Comparison of ENCODE assay signal across 21 cellular contexts in genomic region chr10:21002097-21002878, GRCh38.
A peak's percentile ranks its signal among the peaks of the same experiment; 100 is the strongest.
DNase-seq lines count a peak whose midpoint lies in the region; ATAC-seq, FAIRE-seq and TF ChIP-seq lines count a peak whose summit lies in the region.
"Had no signal": no experiment of that assay in that cellular context is flagged by ENCODE, and none has a peak within 500 bp of the region (broad histone marks: within the 10 kb centered on the region; RNA-seq: fewer than 3 reads in every experiment).

No MANE protein-coding gene starts in this region.

- BruUV-seq in K562 (replicated peaks; lab: Mats Ljungman, UMichigan), result no TSS peak

- H4K20me1 ChIP-seq in K562 (replicated peaks; ENCODE audit: control insufficient read depth, insufficient read depth, low read length), result no peaks in the 10 kb centered on the region

- H2AFZ ChIP-seq in K562 (ENCODE audit: low read depth, low read length), result no peak overlapping the region

- no peaks in the 10 kb centered on the region for H3K9me1 ChIP-seq in K562 (ENCODE audit: control insufficient read depth, insufficient read depth, low read length)

- 0 out of 5 replicates have a peak, but pooled peaks cover 0 to 5% of the 10 kb centered on the region in 2 experiments for H3K4me1 ChIP-seq in K562 (replicated peaks in 1 of 2; ENCODE audit: control insufficient read depth in 2 of 2, insufficient read depth in 2 of 2, low read length in 2 of 2)
- H3K4me1 ChIP-seq: right atrium auricular region, suprapubic skin had no signal

- TF ChIP-seq EP300 in K562 (IDR thresholded peaks at IDR 0.05; ENCODE audit: low read length), result no peak

- no peak for TF ChIP-seq CTCF in K562 (IDR thresholded peaks at IDR 0.05 in 2 of 3, conservative IDR thresholded peaks at IDR 0.05 in 1 of 3; ENCODE audit: insufficient read depth in 2 of 3, low read depth in 1 of 3, low read length in 3 of 3)

- H3K79me2 ChIP-seq in K562 (ENCODE audit: control insufficient read depth, insufficient read depth, low read length), result no peaks in the 10 kb centered on the region

- H3K9ac ChIP-seq in K562 (ENCODE audit: insufficient read depth in 1 of 2, low read depth in 2 of 2, low read length in 2 of 2), result no peak overlapping the region

- H3K27ac ChIP-seq in K562 (ENCODE audit: extremely low read depth, low read depth, low read length), result no peak overlapping the region
- H3K27ac ChIP-seq: HL-60, right atrium auricular region, suprapubic skin had no signal

- TF ChIP-seq POLR2A in K562 (conservative IDR thresholded peaks at IDR 0.05), result no peak

- 23% methylated on average over 11 of the region's 11 CpGs for WGBS in K562 (ENCODE audit: insufficient coverage, low coverage, missing lambda C conversion rate)

- DNase-seq in LHCN-M2 (ENCODE audit: low read depth) (peak; percentile 68), K562 (ENCODE audit: extremely low read depth in 1 of 4, low spot score in 3 of 4) (no peak), fibroblast of the conjunctiva (ENCODE audit: low read depth) (peak; percentile 80), pulmonary artery endothelial cell (ENCODE audit: low read depth, low spot score) (peak; percentile 63)
- DNase-seq in activated CD4-positive, alpha-beta T cell treated with anti-CD3 and anti-CD28 coated beads for 4 hours, result no peak
- no peak for DNase-seq in stimulated activated naive CD4-positive, alpha-beta T cell (lab: John Stamatoyannopoulos, UW)
- no peak for DNase-seq in NK-92 treated with Interleukin-12 subunit alpha and Interleukin-12 subunit beta, amount 100 ng/mL, for 24 hours (lab: John Stamatoyannopoulos, UW)
- DNase-seq: activated CD4-positive, CD25-positive, alpha-beta regulatory T cell treated with anti-CD3 and anti-CD28 coated beads, Interleukin-2, amount 50 U/mL, for 72 hours; activated effector memory CD4-positive, alpha-beta T cell treated with Interleukin-2 at 50 U/mL for 16 hours; anterior cingulate cortex; foreskin melanocyte; KG1; NCI-H1436; NCI-H345; SIG-M5 had no signal

- CTCF ChIA-PET in K562 (lab: Yijun Ruan, JAX; ENCODE audit: low intra/inter-chr PET ratio), result no interaction called here

- in situ Hi-C loops in K562 (cut with MboI), result no loop called here

- no peaks in the 10 kb centered on the region for H3K27me3 ChIP-seq in K562 (ENCODE audit: control insufficient read depth in 2 of 2, insufficient read depth in 2 of 2, low read length in 2 of 2)
- H3K27me3 ChIP-seq: right atrium auricular region, suprapubic skin had no signal

- H3K36me3 ChIP-seq in K562 (ENCODE audit: control insufficient read depth, insufficient read depth, low read length), result no peaks in the 10 kb centered on the region
- H3K36me3 ChIP-seq: right atrium auricular region, suprapubic skin had no signal

- FAIRE-seq in K562 (lab: Jason Lieb, UNC), result no peak
- FAIRE-seq: D721Med, H1 had no signal

- ATAC-seq in K562, result no peak
- ATAC-seq: natural killer cell treated with Interleukin-12 subunit alpha and Interleukin-12 subunit beta and Interleukin-15 and Interleukin-18, amount 100 ng/mL, for 72 hours had no signal

- no peak for TF ChIP-seq RAD21 in K562 (CRISPR knock-in tag; conservative IDR thresholded peaks at IDR 0.05 in 1 of 2, IDR thresholded peaks at IDR 0.05 in 1 of 2)

- POLR2A ChIA-PET in K562 (lab: Yijun Ruan, JAX), result no interaction called here

- no peak overlapping the region for H3K4me2 ChIP-seq in K562 (ENCODE audit: insufficient read depth, low read length)

- H3K9me3 ChIP-seq in K562 (replicated peaks; ENCODE audit: control insufficient read depth, insufficient read depth, low read depth, low read length), result no peaks in the 10 kb centered on the region
- H3K9me3 ChIP-seq: right atrium auricular region, suprapubic skin had no signal

- intact Hi-C loops in K562 (cut with micrococcal nuclease), result no loop called here

- no peak overlapping the region for H3K4me3 ChIP-seq in K562
- H3K4me3 ChIP-seq: right atrium auricular region, suprapubic skin had no signal

TF ChIP-seq in K562, 482 proteins besides CTCF, POLR2A, EP300 and RAD21:
- TF ChIP-seq U2AF1 (optimal IDR thresholded peaks at IDR 0.05; ENCODE audit: low read depth, low read length), result no peak
- TF ChIP-seq ATF3 (IDR thresholded peaks at IDR 0.05), result peak; percentile 23; the same call in 1 of the 2 replicates
- no peak for TF ChIP-seq ATF3 (CRISPR knock-in tag; conservative IDR thresholded peaks at IDR 0.05)
- no peak for TF ChIP-seq ZNF431 (CRISPR knock-in tag; IDR thresholded peaks at IDR 0.05)
- no peak for TF ChIP-seq TARDBP (IDR thresholded peaks at IDR 0.05)
- TF ChIP-seq, protein P1, sequence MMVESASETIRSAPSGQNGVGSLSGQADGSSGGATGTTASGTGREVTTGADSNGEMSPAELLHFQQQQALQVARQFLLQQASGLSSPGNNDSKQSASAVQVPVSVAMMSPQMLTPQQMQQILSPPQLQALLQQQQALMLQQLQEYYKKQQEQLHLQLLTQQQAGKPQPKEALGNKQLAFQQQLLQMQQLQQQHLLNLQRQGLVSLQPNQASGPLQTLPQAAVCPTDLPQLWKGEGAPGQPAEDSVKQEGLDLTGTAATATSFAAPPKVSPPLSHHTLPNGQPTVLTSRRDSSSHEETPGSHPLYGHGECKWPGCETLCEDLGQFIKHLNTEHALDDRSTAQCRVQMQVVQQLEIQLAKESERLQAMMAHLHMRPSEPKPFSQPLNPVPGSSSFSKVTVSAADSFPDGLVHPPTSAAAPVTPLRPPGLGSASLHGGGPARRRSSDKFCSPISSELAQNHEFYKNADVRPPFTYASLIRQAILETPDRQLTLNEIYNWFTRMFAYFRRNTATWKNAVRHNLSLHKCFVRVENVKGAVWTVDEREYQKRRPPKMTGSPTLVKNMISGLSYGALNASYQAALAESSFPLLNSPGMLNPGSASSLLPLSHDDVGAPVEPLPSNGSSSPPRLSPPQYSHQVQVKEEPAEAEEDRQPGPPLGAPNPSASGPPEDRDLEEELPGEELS (CRISPR knock-in tag; IDR thresholded peaks at IDR 0.05; ENCODE audit: borderline replicate concordance), result no peak
- TF ChIP-seq, protein P2, sequence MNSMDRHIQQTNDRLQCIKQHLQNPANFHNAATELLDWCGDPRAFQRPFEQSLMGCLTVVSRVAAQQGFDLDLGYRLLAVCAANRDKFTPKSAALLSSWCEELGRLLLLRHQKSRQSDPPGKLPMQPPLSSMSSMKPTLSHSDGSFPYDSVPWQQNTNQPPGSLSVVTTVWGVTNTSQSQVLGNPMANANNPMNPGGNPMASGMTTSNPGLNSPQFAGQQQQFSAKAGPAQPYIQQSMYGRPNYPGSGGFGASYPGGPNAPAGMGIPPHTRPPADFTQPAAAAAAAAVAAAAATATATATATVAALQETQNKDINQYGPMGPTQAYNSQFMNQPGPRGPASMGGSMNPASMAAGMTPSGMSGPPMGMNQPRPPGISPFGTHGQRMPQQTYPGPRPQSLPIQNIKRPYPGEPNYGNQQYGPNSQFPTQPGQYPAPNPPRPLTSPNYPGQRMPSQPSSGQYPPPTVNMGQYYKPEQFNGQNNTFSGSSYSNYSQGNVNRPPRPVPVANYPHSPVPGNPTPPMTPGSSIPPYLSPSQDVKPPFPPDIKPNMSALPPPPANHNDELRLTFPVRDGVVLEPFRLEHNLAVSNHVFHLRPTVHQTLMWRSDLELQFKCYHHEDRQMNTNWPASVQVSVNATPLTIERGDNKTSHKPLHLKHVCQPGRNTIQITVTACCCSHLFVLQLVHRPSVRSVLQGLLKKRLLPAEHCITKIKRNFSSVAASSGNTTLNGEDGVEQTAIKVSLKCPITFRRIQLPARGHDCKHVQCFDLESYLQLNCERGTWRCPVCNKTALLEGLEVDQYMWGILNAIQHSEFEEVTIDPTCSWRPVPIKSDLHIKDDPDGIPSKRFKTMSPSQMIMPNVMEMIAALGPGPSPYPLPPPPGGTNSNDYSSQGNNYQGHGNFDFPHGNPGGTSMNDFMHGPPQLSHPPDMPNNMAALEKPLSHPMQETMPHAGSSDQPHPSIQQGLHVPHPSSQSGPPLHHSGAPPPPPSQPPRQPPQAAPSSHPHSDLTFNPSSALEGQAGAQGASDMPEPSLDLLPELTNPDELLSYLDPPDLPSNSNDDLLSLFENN (IDR thresholded peaks at IDR 0.05; ENCODE audit: low read depth in 2 of 2, low read length in 2 of 2), result no peak
- TF ChIP-seq ZNF778 (CRISPR knock-in tag; IDR thresholded peaks at IDR 0.05), result no peak
- TF ChIP-seq FOSL1 (tag; conservative IDR thresholded peaks at IDR 0.05), result peak; percentile 42

Comparison
In these comparisons a context has a peak if more than half of its experiments do, and no peak if none do; other contexts are left out.
1. DNase-seq: peak in LHCN-M2 (single experiment), fibroblast of the conjunctiva (single experiment) and pulmonary artery endothelial cell (single experiment); none in K562 (0 of 4), activated CD4-positive, alpha-beta T cell treated with anti-CD3 and anti-CD28 coated beads for 4 hours (0 of 2), stimulated activated naive CD4-positive, alpha-beta T cell (0 of 6) and NK-92 treated with Interleukin-12 subunit alpha and Interleukin-12 subunit beta, amount 100 ng/mL, for 24 hours (single experiment).